In the genomic region with DNA sequence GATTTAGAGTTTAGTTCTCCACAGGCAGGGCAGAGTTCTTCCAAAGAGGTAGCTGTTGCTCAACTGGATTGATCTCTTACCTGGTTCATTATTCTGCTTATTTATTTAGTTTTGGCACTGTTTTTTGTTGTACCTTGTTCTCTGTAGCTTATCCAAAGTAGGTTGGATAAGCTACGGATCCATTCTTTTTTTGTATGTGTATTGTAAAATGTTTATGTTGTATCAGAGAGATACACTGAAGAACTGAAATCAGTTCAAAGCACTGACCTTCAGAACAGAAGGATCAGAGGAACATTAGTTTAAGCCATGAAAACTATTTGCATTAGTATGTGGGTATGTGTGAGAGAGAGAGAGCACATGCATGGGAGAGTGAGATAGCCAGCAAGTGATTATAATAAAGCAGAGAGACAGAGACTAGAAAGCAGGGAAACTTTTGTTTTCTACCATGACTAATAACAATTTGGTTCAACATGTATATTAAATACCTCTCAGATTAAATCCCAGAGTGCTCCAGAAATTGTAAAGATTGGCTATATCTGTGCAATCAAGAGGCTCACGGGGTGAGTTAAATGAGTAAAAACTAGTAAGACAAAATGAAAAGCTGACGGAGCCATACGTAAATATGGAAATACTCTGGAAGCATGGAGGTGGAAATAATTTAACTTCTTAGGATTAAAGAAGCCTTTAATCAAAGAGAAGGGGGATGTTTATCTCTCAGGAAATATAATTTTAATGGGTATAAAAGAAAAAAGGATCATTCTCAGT, we compare ENCODE assay signal across 1 cellular context.
TF ChIP-seq lines count a peak whose summit lies in the region.

No MANE protein-coding gene starts in this region.

TF ChIP-seq in HepG2, 621 proteins besides CTCF, POLR2A, EP300 and RAD21 (continues in another document):
- no peak; the same call in 1 of the 2 replicates for TF ChIP-seq SOX13 (IDR thresholded peaks at IDR 0.05)
- TF ChIP-seq SOX13 (CRISPR knock-in tag; conservative IDR thresholded peaks at IDR 0.05 in 1 of 2, IDR thresholded peaks at IDR 0.05 in 1 of 2) = peak in 1 of 2 experiments; percentile 82; a peak in 2 of 4 replicates
- TF ChIP-seq GLI4 (CRISPR knock-in tag; IDR thresholded peaks at IDR 0.05; ENCODE audit: borderline replicate concordance) = no peak
- TF ChIP-seq ZSCAN25 (CRISPR knock-in tag; IDR thresholded peaks at IDR 0.05) = no peak
- no peak for TF ChIP-seq FOXK2 (IDR thresholded peaks at IDR 0.05)
- TF ChIP-seq NR2C2 (CRISPR knock-in tag; IDR thresholded peaks at IDR 0.05; ENCODE audit: borderline replicate concordance) = no peak
- TF ChIP-seq, protein P1, sequence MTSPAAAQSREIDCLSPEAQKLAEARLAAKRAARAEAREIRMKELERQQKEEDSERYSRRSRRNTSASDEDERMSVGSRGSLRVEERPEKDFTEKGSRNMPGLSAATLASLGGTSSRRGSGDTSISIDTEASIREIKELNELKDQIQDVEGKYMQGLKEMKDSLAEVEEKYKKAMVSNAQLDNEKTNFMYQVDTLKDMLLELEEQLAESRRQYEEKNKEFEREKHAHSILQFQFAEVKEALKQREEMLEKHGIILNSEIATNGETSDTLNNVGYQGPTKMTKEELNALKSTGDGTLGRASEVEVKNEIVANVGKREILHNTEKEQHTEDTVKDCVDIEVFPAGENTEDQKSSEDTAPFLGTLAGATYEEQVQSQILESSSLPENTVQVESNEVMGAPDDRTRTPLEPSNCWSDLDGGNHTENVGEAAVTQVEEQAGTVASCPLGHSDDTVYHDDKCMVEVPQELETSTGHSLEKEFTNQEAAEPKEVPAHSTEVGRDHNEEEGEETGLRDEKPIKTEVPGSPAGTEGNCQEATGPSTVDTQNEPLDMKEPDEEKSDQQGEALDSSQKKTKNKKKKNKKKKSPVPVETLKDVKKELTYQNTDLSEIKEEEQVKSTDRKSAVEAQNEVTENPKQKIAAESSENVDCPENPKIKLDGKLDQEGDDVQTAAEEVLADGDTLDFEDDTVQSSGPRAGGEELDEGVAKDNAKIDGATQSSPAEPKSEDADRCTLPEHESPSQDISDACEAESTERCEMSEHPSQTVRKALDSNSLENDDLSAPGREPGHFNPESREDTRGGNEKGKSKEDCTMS (CRISPR knock-in tag; conservative IDR thresholded peaks at IDR 0.05) = no peak
- TF ChIP-seq GATAD2A (CRISPR knock-in tag; IDR thresholded peaks at IDR 0.05) = peak; percentile 59
- TF ChIP-seq JUNB (CRISPR knock-in tag; IDR thresholded peaks at IDR 0.05; ENCODE audit: borderline replicate concordance) = no peak
- TF ChIP-seq ZMYM4 (CRISPR knock-in tag; IDR thresholded peaks at IDR 0.05) = peak; percentile 21; the same call in 1 of the 2 replicates
- TF ChIP-seq, protein P2, sequence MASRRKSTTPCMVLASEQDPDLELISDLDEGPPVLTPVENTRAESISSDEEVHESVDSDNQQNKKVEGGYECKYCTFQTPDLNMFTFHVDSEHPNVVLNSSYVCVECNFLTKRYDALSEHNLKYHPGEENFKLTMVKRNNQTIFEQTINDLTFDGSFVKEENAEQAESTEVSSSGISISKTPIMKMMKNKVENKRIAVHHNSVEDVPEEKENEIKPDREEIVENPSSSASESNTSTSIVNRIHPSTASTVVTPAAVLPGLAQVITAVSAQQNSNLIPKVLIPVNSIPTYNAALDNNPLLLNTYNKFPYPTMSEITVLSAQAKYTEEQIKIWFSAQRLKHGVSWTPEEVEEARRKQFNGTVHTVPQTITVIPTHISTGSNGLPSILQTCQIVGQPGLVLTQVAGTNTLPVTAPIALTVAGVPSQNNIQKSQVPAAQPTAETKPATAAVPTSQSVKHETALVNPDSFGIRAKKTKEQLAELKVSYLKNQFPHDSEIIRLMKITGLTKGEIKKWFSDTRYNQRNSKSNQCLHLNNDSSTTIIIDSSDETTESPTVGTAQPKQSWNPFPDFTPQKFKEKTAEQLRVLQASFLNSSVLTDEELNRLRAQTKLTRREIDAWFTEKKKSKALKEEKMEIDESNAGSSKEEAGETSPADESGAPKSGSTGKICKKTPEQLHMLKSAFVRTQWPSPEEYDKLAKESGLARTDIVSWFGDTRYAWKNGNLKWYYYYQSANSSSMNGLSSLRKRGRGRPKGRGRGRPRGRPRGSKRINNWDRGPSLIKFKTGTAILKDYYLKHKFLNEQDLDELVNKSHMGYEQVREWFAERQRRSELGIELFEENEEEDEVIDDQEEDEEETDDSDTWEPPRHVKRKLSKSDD (CRISPR knock-in tag; IDR thresholded peaks at IDR 0.05; ENCODE audit: low read depth) = no peak
- TF ChIP-seq ZNF431 (CRISPR knock-in tag; IDR thresholded peaks at IDR 0.05; ENCODE audit: borderline replicate concordance, low read depth) = no peak
- TF ChIP-seq, protein P3, sequence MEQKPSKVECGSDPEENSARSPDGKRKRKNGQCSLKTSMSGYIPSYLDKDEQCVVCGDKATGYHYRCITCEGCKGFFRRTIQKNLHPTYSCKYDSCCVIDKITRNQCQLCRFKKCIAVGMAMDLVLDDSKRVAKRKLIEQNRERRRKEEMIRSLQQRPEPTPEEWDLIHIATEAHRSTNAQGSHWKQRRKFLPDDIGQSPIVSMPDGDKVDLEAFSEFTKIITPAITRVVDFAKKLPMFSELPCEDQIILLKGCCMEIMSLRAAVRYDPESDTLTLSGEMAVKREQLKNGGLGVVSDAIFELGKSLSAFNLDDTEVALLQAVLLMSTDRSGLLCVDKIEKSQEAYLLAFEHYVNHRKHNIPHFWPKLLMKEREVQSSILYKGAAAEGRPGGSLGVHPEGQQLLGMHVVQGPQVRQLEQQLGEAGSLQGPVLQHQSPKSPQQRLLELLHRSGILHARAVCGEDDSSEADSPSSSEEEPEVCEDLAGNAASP (CRISPR knock-in tag; IDR thresholded peaks at IDR 0.05; ENCODE audit: borderline replicate concordance) = no peak
- no peak for TF ChIP-seq KDM4B (CRISPR knock-in tag; IDR thresholded peaks at IDR 0.05)
- TF ChIP-seq, protein P4, sequence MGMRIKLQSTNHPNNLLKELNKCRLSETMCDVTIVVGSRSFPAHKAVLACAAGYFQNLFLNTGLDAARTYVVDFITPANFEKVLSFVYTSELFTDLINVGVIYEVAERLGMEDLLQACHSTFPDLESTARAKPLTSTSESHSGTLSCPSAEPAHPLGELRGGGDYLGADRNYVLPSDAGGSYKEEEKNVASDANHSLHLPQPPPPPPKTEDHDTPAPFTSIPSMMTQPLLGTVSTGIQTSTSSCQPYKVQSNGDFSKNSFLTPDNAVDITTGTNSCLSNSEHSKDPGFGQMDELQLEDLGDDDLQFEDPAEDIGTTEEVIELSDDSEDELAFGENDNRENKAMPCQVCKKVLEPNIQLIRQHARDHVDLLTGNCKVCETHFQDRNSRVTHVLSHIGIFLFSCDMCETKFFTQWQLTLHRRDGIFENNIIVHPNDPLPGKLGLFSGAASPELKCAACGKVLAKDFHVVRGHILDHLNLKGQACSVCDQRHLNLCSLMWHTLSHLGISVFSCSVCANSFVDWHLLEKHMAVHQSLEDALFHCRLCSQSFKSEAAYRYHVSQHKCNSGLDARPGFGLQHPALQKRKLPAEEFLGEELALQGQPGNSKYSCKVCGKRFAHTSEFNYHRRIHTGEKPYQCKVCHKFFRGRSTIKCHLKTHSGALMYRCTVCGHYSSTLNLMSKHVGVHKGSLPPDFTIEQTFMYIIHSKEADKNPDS (CRISPR knock-in tag; IDR thresholded peaks at IDR 0.05) = no peak
- peak; percentile 83 for TF ChIP-seq PPARG (CRISPR knock-in tag; conservative IDR thresholded peaks at IDR 0.05)
- TF ChIP-seq HNF4A (CRISPR knock-in tag; IDR thresholded peaks at IDR 0.05) = peak; percentile 49
- TF ChIP-seq ZEB1 (IDR thresholded peaks at IDR 0.05; ENCODE audit: insufficient replicate concordance, low read depth) = peak; percentile 76
- no peak for TF ChIP-seq AHR (CRISPR knock-in tag; IDR thresholded peaks at IDR 0.05)
- TF ChIP-seq CREM (IDR thresholded peaks at IDR 0.05) = peak; percentile 24; the same call in 1 of the 2 replicates
- no peak for TF ChIP-seq CREM (CRISPR knock-in tag; IDR thresholded peaks at IDR 0.05)
- TF ChIP-seq ZNF570 (CRISPR knock-in tag; IDR thresholded peaks at IDR 0.05; ENCODE audit: borderline replicate concordance) = no peak
- 0 out of 2 replicates have a peak, but pooled peaks have one; percentile 21 for TF ChIP-seq GATAD1 (CRISPR knock-in tag; IDR thresholded peaks at IDR 0.05)
- TF ChIP-seq CCAR2 (optimal IDR thresholded peaks at IDR 0.05; ENCODE audit: low read depth, low read length) = no peak
- TF ChIP-seq ZNF761 (CRISPR knock-in tag; conservative IDR thresholded peaks at IDR 0.05) = no peak
- TF ChIP-seq, protein P5, sequence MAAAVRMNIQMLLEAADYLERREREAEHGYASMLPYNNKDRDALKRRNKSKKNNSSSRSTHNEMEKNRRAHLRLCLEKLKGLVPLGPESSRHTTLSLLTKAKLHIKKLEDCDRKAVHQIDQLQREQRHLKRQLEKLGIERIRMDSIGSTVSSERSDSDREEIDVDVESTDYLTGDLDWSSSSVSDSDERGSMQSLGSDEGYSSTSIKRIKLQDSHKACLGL (CRISPR knock-in tag; IDR thresholded peaks at IDR 0.05) = no peak
- peak; percentile 29; the same call in 1 of the 2 replicates for TF ChIP-seq ISL2 (CRISPR knock-in tag; IDR thresholded peaks at IDR 0.05)
- no peak for TF ChIP-seq ATAD3A (CRISPR knock-in tag; IDR thresholded peaks at IDR 0.05)
- TF ChIP-seq SSRP1 (CRISPR knock-in tag; IDR thresholded peaks at IDR 0.05) = 0 out of 2 replicates have a peak, but pooled peaks have one; percentile 72
- TF ChIP-seq FOXP1 (IDR thresholded peaks at IDR 0.05) = no peak
- TF ChIP-seq FOXP1 (CRISPR knock-in tag; IDR thresholded peaks at IDR 0.05) = peak; percentile 63
- no peak for TF ChIP-seq ZNF777 (CRISPR knock-in tag; IDR thresholded peaks at IDR 0.05)
- TF ChIP-seq, protein P6, sequence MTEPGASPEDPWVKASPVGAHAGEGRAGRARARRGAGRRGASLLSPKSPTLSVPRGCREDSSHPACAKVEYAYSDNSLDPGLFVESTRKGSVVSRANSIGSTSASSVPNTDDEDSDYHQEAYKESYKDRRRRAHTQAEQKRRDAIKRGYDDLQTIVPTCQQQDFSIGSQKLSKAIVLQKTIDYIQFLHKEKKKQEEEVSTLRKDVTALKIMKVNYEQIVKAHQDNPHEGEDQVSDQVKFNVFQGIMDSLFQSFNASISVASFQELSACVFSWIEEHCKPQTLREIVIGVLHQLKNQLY (CRISPR knock-in tag; IDR thresholded peaks at IDR 0.05) = 0 out of 2 replicates have a peak, but pooled peaks have one; percentile 11
- no peak for TF ChIP-seq ZNF773 (CRISPR knock-in tag; IDR thresholded peaks at IDR 0.05; ENCODE audit: borderline replicate concordance)
- TF ChIP-seq ZNF530 (CRISPR knock-in tag; IDR thresholded peaks at IDR 0.05; ENCODE audit: low read depth) = no peak
- TF ChIP-seq ETV6 (CRISPR knock-in tag; conservative IDR thresholded peaks at IDR 0.05) = no peak
- TF ChIP-seq, protein P7, sequence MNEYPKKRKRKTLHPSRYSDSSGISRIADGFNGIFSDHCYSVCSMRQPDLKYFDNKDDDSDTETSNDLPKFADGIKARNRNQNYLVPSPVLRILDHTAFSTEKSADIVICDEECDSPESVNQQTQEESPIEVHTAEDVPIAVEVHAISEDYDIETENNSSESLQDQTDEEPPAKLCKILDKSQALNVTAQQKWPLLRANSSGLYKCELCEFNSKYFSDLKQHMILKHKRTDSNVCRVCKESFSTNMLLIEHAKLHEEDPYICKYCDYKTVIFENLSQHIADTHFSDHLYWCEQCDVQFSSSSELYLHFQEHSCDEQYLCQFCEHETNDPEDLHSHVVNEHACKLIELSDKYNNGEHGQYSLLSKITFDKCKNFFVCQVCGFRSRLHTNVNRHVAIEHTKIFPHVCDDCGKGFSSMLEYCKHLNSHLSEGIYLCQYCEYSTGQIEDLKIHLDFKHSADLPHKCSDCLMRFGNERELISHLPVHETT (CRISPR knock-in tag; conservative IDR thresholded peaks at IDR 0.05) = no peak
- no peak for TF ChIP-seq ZNF446 (CRISPR knock-in tag; IDR thresholded peaks at IDR 0.05)
- TF ChIP-seq, protein P8, sequence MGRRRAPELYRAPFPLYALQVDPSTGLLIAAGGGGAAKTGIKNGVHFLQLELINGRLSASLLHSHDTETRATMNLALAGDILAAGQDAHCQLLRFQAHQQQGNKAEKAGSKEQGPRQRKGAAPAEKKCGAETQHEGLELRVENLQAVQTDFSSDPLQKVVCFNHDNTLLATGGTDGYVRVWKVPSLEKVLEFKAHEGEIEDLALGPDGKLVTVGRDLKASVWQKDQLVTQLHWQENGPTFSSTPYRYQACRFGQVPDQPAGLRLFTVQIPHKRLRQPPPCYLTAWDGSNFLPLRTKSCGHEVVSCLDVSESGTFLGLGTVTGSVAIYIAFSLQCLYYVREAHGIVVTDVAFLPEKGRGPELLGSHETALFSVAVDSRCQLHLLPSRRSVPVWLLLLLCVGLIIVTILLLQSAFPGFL (CRISPR knock-in tag; IDR thresholded peaks at IDR 0.05) = no peak
- no peak for TF ChIP-seq PITX1 (CRISPR knock-in tag; IDR thresholded peaks at IDR 0.05)
- no peak for TF ChIP-seq HDAC6 (IDR thresholded peaks at IDR 0.05; ENCODE audit: low read depth, low read length)
- TF ChIP-seq, protein P9, sequence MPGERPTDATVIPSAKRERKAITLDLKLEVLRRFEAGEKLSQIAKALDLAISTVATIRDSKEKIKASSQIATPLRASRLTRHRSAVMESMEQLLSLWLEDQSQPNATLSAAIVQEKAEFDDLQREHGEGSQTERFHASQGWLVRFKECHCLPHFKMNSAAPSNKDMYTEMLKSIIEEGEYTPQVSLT (CRISPR knock-in tag; IDR thresholded peaks at IDR 0.05; ENCODE audit: borderline replicate concordance, low read depth) = no peak
- no peak for TF ChIP-seq LCORL (IDR thresholded peaks at IDR 0.05)
- TF ChIP-seq LCORL (CRISPR knock-in tag; IDR thresholded peaks at IDR 0.05) = peak; percentile 73
- no peak for TF ChIP-seq ZNF138 (CRISPR knock-in tag; IDR thresholded peaks at IDR 0.05; ENCODE audit: low read depth)
- TF ChIP-seq REPIN1 (CRISPR knock-in tag; IDR thresholded peaks at IDR 0.05; ENCODE audit: borderline replicate concordance, low read depth) = no peak
- no peak for TF ChIP-seq ARNT2 (CRISPR knock-in tag; IDR thresholded peaks at IDR 0.05; ENCODE audit: low read depth)
- no peak for TF ChIP-seq SP2 (CRISPR knock-in tag; IDR thresholded peaks at IDR 0.05)
- TF ChIP-seq ZNF782 (CRISPR knock-in tag; IDR thresholded peaks at IDR 0.05; ENCODE audit: borderline replicate concordance) = no peak
- no peak for TF ChIP-seq ZFP36 (IDR thresholded peaks at IDR 0.05; ENCODE audit: borderline replicate concordance, low read depth, low read length, partially characterized antibody)
- TF ChIP-seq ZMYM2 (CRISPR knock-in tag; IDR thresholded peaks at IDR 0.05) = 0 out of 2 replicates have a peak, but pooled peaks have one; percentile 23
- TF ChIP-seq, protein P10, sequence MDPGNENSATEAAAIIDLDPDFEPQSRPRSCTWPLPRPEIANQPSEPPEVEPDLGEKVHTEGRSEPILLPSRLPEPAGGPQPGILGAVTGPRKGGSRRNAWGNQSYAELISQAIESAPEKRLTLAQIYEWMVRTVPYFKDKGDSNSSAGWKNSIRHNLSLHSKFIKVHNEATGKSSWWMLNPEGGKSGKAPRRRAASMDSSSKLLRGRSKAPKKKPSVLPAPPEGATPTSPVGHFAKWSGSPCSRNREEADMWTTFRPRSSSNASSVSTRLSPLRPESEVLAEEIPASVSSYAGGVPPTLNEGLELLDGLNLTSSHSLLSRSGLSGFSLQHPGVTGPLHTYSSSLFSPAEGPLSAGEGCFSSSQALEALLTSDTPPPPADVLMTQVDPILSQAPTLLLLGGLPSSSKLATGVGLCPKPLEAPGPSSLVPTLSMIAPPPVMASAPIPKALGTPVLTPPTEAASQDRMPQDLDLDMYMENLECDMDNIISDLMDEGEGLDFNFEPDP (CRISPR knock-in tag; conservative IDR thresholded peaks at IDR 0.05) = no peak
- TF ChIP-seq BCL6 (CRISPR knock-in tag; IDR thresholded peaks at IDR 0.05) = peak; percentile 49; the same call in 1 of the 2 replicates
